In the genomic region with DNA sequence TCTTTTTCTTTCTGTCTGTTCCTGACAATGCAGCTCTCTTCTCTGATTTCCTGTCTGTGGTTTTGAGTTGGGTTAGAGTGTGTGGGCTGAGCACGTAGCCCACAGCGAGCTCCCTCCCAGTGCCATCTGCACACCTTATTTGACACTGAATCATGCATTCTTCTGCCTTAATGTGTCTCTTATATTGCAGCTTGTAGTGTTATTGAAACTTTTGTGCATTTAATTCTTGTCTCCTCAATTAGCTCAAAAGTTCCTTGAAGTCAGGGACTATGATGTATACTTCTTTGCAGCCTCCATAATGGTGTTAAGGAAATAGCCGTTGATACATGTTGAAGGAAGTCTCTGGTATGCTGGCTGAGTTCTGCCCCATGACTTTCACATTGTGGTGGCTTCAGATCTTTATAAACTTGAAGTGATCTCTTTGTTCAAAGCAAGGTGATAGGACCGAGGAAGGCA, we compare ENCODE assay signal across 8 cellular contexts.
DNase-seq lines count a peak whose midpoint lies in the region; ATAC-seq and TF ChIP-seq lines count a peak whose summit lies in the region.

No MANE protein-coding gene starts in this region.

- peak overlapping the region; percentile 56 for H3K9ac ChIP-seq in DND-41 (ENCODE audit: low read depth, low read length)

- DNase-seq in DND-41 (peak; percentile 83), KBM-7 (peak; percentile 61), osteoblast (ENCODE audit: insufficient read length, low spot score, missing footprints) (no peak), NCI-H2081 (lab: John Stamatoyannopoulos, UW) (no peak), SJCRH30 (no peak), NCI-H82 (lab: John Stamatoyannopoulos, UW) (no peak)
- DNase-seq in central memory CD4-positive, alpha-beta T cell = peak; percentile 11

- peak overlapping the region; percentile 60 for H3K4me2 ChIP-seq in DND-41 (ENCODE audit: insufficient read depth, low read length)
- H3K4me2 ChIP-seq in osteoblast (ENCODE audit: insufficient read depth, low read length) = no peak overlapping the region

- ATAC-seq in DND-41 (ENCODE audit: insufficient read depth, low read depth) = peak; percentile 93
- peak; percentile 69 for ATAC-seq in GM21515 (IDR thresholded peaks at IDR 0.05; ENCODE audit: unreplicated experiment)

- peak overlapping the region; percentile 27; the same call in 1 of the 2 replicates for H2AFZ ChIP-seq in DND-41 (ENCODE audit: low read depth, low read length)
- no peak overlapping the region for H2AFZ ChIP-seq in osteoblast (ENCODE audit: low read length)

- H3K9me3 ChIP-seq in DND-41 (ENCODE audit: insufficient read depth, low read length, severe bottlenecking) (no peaks in the 10 kb centered on the region), osteoblast (ENCODE audit: low read depth, low read length) (no peaks in the 10 kb centered on the region), SJCRH30 (replicated peaks) (no peaks in the 10 kb centered on the region)

- no peaks in the 10 kb centered on the region for H3K36me3 ChIP-seq in DND-41 (ENCODE audit: insufficient read depth, low read length)
- no peaks in the 10 kb centered on the region for H3K36me3 ChIP-seq in osteoblast (ENCODE audit: insufficient read depth, low read length)
- no peaks in the 10 kb centered on the region for H3K36me3 ChIP-seq in SJCRH30

- H3K4me3 ChIP-seq in DND-41 (ENCODE audit: low read depth in 1 of 2, low read length in 2 of 2) (peak overlapping the region in 1 of 2 experiments; percentile 35; a peak in 2 of 4 replicates), osteoblast (ENCODE audit: insufficient read depth, low read length) (no peak overlapping the region), SJCRH30 (no peak overlapping the region)

- H3K27ac ChIP-seq in DND-41 (ENCODE audit: low read length) = peak overlapping the region; percentile 97
- no peak overlapping the region for H3K27ac ChIP-seq in osteoblast (ENCODE audit: low read depth, low read length)
- H3K27ac ChIP-seq in SJCRH30 = no peak overlapping the region

- H3K27me3 ChIP-seq in DND-41 (ENCODE audit: insufficient read depth, low read length, poor library complexity) (no peaks in the 10 kb centered on the region), osteoblast (ENCODE audit: insufficient read depth, low read length) (no peaks in the 10 kb centered on the region), SJCRH30 (no peaks in the 10 kb centered on the region)

- H3K4me1 ChIP-seq in DND-41 (ENCODE audit: insufficient read depth, low read length) (peaks cover 83% of the 10 kb centered on the region), osteoblast (ENCODE audit: insufficient read depth, low read length) (peaks cover 7% of the 10 kb centered on the region), SJCRH30 (peaks cover 4% of the 10 kb centered on the region; the same call in 1 of the 2 replicates)

- TF ChIP-seq CTCF in DND-41 (IDR thresholded peaks at IDR 0.05; ENCODE audit: borderline replicate concordance, extremely low read depth, low read length, poor library complexity, severe bottlenecking) (no peak), osteoblast (IDR thresholded peaks at IDR 0.05; ENCODE audit: extremely low read depth, low read depth, low read length) (no peak)

- no peaks in the 10 kb centered on the region for H4K20me1 ChIP-seq in DND-41 (ENCODE audit: insufficient read depth, low read length)
- no peaks in the 10 kb centered on the region for H4K20me1 ChIP-seq in osteoblast (ENCODE audit: insufficient read depth, low read length)

- H3K79me2 ChIP-seq in DND-41 (ENCODE audit: insufficient read depth, low read length) (no peaks in the 10 kb centered on the region), osteoblast (ENCODE audit: insufficient read depth, low read length) (no peaks in the 10 kb centered on the region)

- in situ Hi-C loops in KBM-7 (cut with MboI; ENCODE audit: low pct_unique_long_range_greater_than_20kb, low sequenced_read_pairs) = no loop called here

Comparison
In these comparisons a context has a peak if more than half of its experiments do, and no peak if none do; other contexts are left out.
1. DNase-seq: peak in DND-41 (single experiment), KBM-7 (single experiment) and central memory CD4-positive, alpha-beta T cell (single experiment); none in osteoblast (single experiment), NCI-H2081 (0 of 2), SJCRH30 (0 of 2) and NCI-H82 (single experiment).